In genomic region chr7:91320679-91321078, GRCh38 we compare ENCODE assay signal across 22 cellular contexts.
"Had no signal": no experiment of that assay in that cellular context is flagged by ENCODE, and none has a peak within 500 bp of the region (broad histone marks: within the 10 kb centered on the region; RNA-seq: fewer than 3 reads in every experiment).

No MANE protein-coding gene starts in this region.

- H3K9ac ChIP-seq: KMS-11 had no signal

- H3K4me3 ChIP-seq: SJCRH30 had no signal

- H3K27me3 ChIP-seq: SJCRH30 had no signal

- H3K4me2 ChIP-seq: KMS-11 had no signal

- FAIRE-seq: HepG2 had no signal

- H3K27ac ChIP-seq: KMS-11, RWPE1, SJCRH30 had no signal

- ATAC-seq: HepG2, Panc1, PC-3, SK-N-SH treated with all-trans-retinoic acid at 6 μM for 48 hours had no signal

- DNase-seq: IMR-90, Kasumi-1, MM.1S, MV-4-11, NCI-H1048, NCI-H1105, NCI-H1436 treated with DMSO at 0.1 percent for 48 hours, NCI-H1694, NCI-H187 treated with DMSO at 0.1 percent for 48 hours, NCI-H2081, NCI-H2107, NCI-H510A, NCI-H524 treated with DMSO at 0.1 percent for 48 hours, NCI-H774, PC-3, SHP77, SJCRH30 had no signal

- H3K9me3 ChIP-seq: SJCRH30 had no signal

- H3K36me3 ChIP-seq: SJCRH30 had no signal

- H3K4me1 ChIP-seq: SJCRH30 had no signal
